In genomic region chr2:240585101-240585500, GRCh38 we compare ENCODE assay signal across 8 cellular contexts. TPM values are rescaled to one million over a fixed set of nuclear protein-coding genes. Genes with fewer than 3 reads are reported as not detected.
A peak's percentile ranks its signal among the peaks of the same experiment; 100 is the strongest.
DNase-seq lines count a peak whose midpoint lies in the region; ATAC-seq and TF ChIP-seq lines count a peak whose summit lies in the region.

No MANE protein-coding gene starts in this region.

- peak overlapping the region; percentile 97 for H3K4me2 ChIP-seq in DND-41 (ENCODE audit: insufficient read depth, low read length)
- peak overlapping the region; percentile 75 for H3K4me2 ChIP-seq in parathyroid adenoma (ENCODE audit: low read length)

- H3K27me3 ChIP-seq in DND-41 (ENCODE audit: insufficient read depth, low read length, poor library complexity), result no peaks in the 10 kb centered on the region
- H3K27me3 ChIP-seq in esophagus (ENCODE audit: control insufficient read depth in 1 of 2, insufficient read depth in 2 of 2, low read length in 2 of 2), result no peaks in the 10 kb centered on the region
- H3K27me3 ChIP-seq in parathyroid adenoma (ENCODE audit: control insufficient read depth, insufficient read depth, low read length), result no peaks in the 10 kb centered on the region

- TF ChIP-seq POLR2A in NB4 (IDR thresholded peaks at IDR 0.05; ENCODE audit: extremely low read depth, insufficient read length), result no peak

- H3K36me3 ChIP-seq in DND-41 (ENCODE audit: insufficient read depth, low read length) (peaks cover 20% of the 10 kb centered on the region), esophagus (ENCODE audit: control insufficient read depth in 2 of 2, insufficient read depth in 2 of 2, low read length in 1 of 2) (peaks cover 0 to 6% of the 10 kb centered on the region in 2 donors), parathyroid adenoma (ENCODE audit: control insufficient read depth, insufficient read depth, low read length) (no peaks in the 10 kb centered on the region)

- peak overlapping the region; percentile 70 to 72; a peak in 3 of 4 replicates for H3K4me3 ChIP-seq in DND-41 (ENCODE audit: low read depth in 1 of 2, low read length in 2 of 2)
- peak overlapping the region; percentile 81 for H3K4me3 ChIP-seq in NB4 (ENCODE audit: low read depth, low read length)
- H3K4me3 ChIP-seq in esophagus (ENCODE audit: low read depth in 1 of 2, low read length in 2 of 2), result peak overlapping the region; percentile 85 to 87
- H3K4me3 ChIP-seq in parathyroid adenoma (ENCODE audit: low read depth, low read length), result peak overlapping the region; percentile 83

- H3K27ac ChIP-seq in DND-41 (ENCODE audit: low read length), result peak overlapping the region; percentile 88
- peak overlapping the region in 1 of 2 donors; percentile 97 for H3K27ac ChIP-seq in esophagus (ENCODE audit: low read depth in 2 of 2, low read length in 1 of 2)
- no peak overlapping the region for H3K27ac ChIP-seq in parathyroid adenoma

- TF ChIP-seq CTCF in DND-41 (IDR thresholded peaks at IDR 0.05; ENCODE audit: borderline replicate concordance, extremely low read depth, low read length, poor library complexity, severe bottlenecking) (no peak), NB4 (IDR thresholded peaks at IDR 0.05; ENCODE audit: low read depth, low read length) (no peak), parathyroid adenoma (IDR thresholded peaks at IDR 0.05) (no peak)

- H3K9ac ChIP-seq in DND-41 (ENCODE audit: low read depth, low read length), result peak overlapping the region; percentile 68
- no peak overlapping the region for H3K9ac ChIP-seq in parathyroid adenoma

- H3K4me1 ChIP-seq in DND-41 (ENCODE audit: insufficient read depth, low read length) (peaks cover 48% of the 10 kb centered on the region), esophagus (ENCODE audit: control insufficient read depth in 2 of 2, insufficient read depth in 2 of 2, low read length in 1 of 2) (peaks cover 11 to 32% of the 10 kb centered on the region in 2 donors), parathyroid adenoma (peaks cover 18% of the 10 kb centered on the region)

- ATAC-seq in DND-41 (ENCODE audit: insufficient read depth, low read depth) (no peak), GM21723 (IDR thresholded peaks at IDR 0.05; ENCODE audit: unreplicated experiment) (peak; percentile 26)

- H3K79me2 ChIP-seq in DND-41 (ENCODE audit: insufficient read depth, low read length) (peaks cover 91% of the 10 kb centered on the region), parathyroid adenoma (peaks cover 57% of the 10 kb centered on the region)

- no peak overlapping the region for H2AFZ ChIP-seq in DND-41 (ENCODE audit: low read depth, low read length)
- no peak overlapping the region for H2AFZ ChIP-seq in parathyroid adenoma

- DNase-seq in DND-41 (no peak), NB4 (ENCODE audit: low read depth) (no peak), dermis blood vessel endothelial cell (no peak), OCI-M2 (lab: John Stamatoyannopoulos, UW; ENCODE audit: unreplicated experiment) (no peak), NCI-H82 treated with DMSO at 0.1 percent for 48 hours (lab: John Stamatoyannopoulos, UW; ENCODE audit: unreplicated experiment) (no peak)

- WGBS in esophagus, 2 donors, result 74 to 80% methylated on average over 6 of the region's 6 CpGs

- H4K20me1 ChIP-seq in DND-41 (ENCODE audit: insufficient read depth, low read length), result peaks cover 63% of the 10 kb centered on the region

- H3K9me3 ChIP-seq in DND-41 (ENCODE audit: insufficient read depth, low read length, severe bottlenecking) (no peaks in the 10 kb centered on the region), esophagus (ENCODE audit: control insufficient read depth in 2 of 2, insufficient read depth in 1 of 2, low read depth in 1 of 2, low read length in 1 of 2) (no peaks in the 10 kb centered on the region), parathyroid adenoma (ENCODE audit: control insufficient read depth, low read length) (no peaks in the 10 kb centered on the region)

RNA-seq across cellular contexts. Expression of gene CAPN10, which starts 1.4 kb away (rescaled TPM):
- 10 to 100 TPM; 17.5 to 28.4 TPM for polyA plus RNA-seq in esophagus
- total RNA-seq in dermis blood vessel endothelial cell, result 31.0 and 40.8 TPM in 2 replicates

RNA-seq across cellular contexts. Expression of gene RNPEPL1, which starts 16.8 kb away (rescaled TPM):
- polyA plus RNA-seq in esophagus, result 100 to 1,000 TPM in 1 of 2 donors, 10 to 100 TPM in 1; 65.9 to 160 TPM
- 42.5 and 117 TPM in 2 replicates for total RNA-seq in dermis blood vessel endothelial cell

RNA-seq across cellular contexts. Expression of gene DUSP28, which starts 24.9 kb away (rescaled TPM):
- 1 to 10 TPM; 3.5 to 3.8 TPM for polyA plus RNA-seq in esophagus
- 1.9 and 2.4 TPM in 2 replicates for total RNA-seq in dermis blood vessel endothelial cell

RNA-seq across cellular contexts. Expression of gene ANKMY1, which starts 27.3 kb away (rescaled TPM):
- 10 to 100 TPM in 1 of 2 donors, 1 to 10 TPM in 1; 4.8 to 16.2 TPM for polyA plus RNA-seq in esophagus
- 6.3 and 6.8 TPM in 2 replicates for total RNA-seq in dermis blood vessel endothelial cell

RNA-seq across cellular contexts. Expression of gene GPR35, which starts 40.2 kb away (rescaled TPM):
- 1 to 10 TPM; 2.1 to 3.1 TPM for polyA plus RNA-seq in esophagus
- 0.33 and 0.85 TPM in 2 replicates for total RNA-seq in dermis blood vessel endothelial cell
